ENCODE assay signal across 12 cellular contexts in the genomic region with DNA sequence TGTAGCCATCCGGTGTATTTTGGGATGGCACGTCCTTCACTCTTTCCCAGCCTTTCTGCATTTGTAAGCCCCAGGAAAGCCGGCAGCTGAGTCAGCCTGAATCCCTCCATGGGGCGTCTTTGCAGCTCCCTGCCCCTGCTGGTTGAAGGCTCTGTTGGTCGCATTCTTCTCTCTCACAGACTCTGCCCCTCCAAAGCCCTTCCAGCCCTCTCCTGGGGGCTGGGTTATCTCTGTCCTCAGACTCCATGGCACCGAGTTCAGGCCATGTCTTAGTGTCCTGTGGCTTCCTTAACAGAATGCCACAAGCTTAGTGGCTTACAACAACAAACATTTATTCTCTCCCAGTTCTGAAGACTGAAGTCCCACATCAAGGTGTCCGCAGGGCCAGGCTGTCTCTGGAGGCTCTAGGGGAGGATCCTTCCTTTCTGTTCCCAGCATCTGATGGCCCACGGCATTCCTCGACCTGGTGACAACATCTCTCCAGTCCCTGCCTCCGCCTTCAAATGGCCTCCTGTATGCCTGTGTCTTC.
DNase-seq lines count a peak whose midpoint lies in the region; ATAC-seq and TF ChIP-seq lines count a peak whose summit lies in the region.
"Had no signal": no experiment of that assay in that cellular context is flagged by ENCODE, and none has a peak within 500 bp of the region (broad histone marks: within the 10 kb centered on the region; RNA-seq: fewer than 3 reads in every experiment).

No MANE protein-coding gene starts in this region.

- H3K4me3 ChIP-seq in AG04450 (ENCODE audit: low read depth, low read length) = no peak overlapping the region
- H3K4me3 ChIP-seq in HUES48 (ENCODE audit: low read depth, low read length) = peak overlapping the region; percentile 51
- no peak overlapping the region for H3K4me3 ChIP-seq in astrocyte of the cerebellum (ENCODE audit: low read depth, low read length)
- H3K4me3 ChIP-seq: ovary had no signal

- H3K4me1 ChIP-seq in HUES48 (ENCODE audit: control insufficient read depth, insufficient read depth, low read length) = peaks cover 58% of the 10 kb centered on the region

- peak overlapping the region; percentile 52 for H3K9ac ChIP-seq in HUES48 (ENCODE audit: low read depth, low read length)

- H3K27ac ChIP-seq in AG04450 (ENCODE audit: low read depth, low read length) (no peak overlapping the region), HUES48 (ENCODE audit: low read depth, low read length) (peak overlapping the region; percentile 99)
- H3K27ac ChIP-seq: ovary had no signal

- TF ChIP-seq CTCF in AG04450 (IDR thresholded peaks at IDR 0.05; ENCODE audit: low read depth, low read length) = peak; percentile 37
- TF ChIP-seq CTCF in astrocyte of the cerebellum (IDR thresholded peaks at IDR 0.05; ENCODE audit: low read depth, low read length, missing control alignments) = peak; percentile 29

- no peaks in the 10 kb centered on the region for H3K9me3 ChIP-seq in AG04450 (ENCODE audit: control insufficient read depth, insufficient read depth, low read length)
- H3K9me3 ChIP-seq in HUES48 (ENCODE audit: control insufficient read depth, insufficient read depth, low read length) = no peaks in the 10 kb centered on the region
- H3K9me3 ChIP-seq: ovary had no signal

- CTCF ChIA-PET in AG04450 (lab: Charles Lee) = interaction anchor here (1.1 to 2.8 kb wide), 5 partner anchors 9 to 65 kb away, joined by 3 to 12 read pairs (median 5); no protein-coding TSS in a partner anchor

- POLR2A ChIA-PET in AG04450 (lab: Yijun Ruan, JAX) = interaction anchor here (0.6 kb wide), 1 partner anchor 18 kb away, joined by 6 read pairs; no protein-coding TSS in a partner anchor

- no peaks in the 10 kb centered on the region for H3K36me3 ChIP-seq in HUES48 (ENCODE audit: control insufficient read depth, insufficient read depth, low read length)
- H3K36me3 ChIP-seq: ovary had no signal

- DNase-seq in AG04450 (ENCODE audit: low read depth, low spot score) = no peak
- DNase-seq in astrocyte of the cerebellum (ENCODE audit: low read depth) = no peak
- DNase-seq in islet precursor cell = peak; percentile 92
- DNase-seq in DMS153 (lab: John Stamatoyannopoulos, UW) = no peak
- DNase-seq in GOT3 (lab: John Stamatoyannopoulos, UW) = no peak
- DNase-seq: anterior cingulate cortex, NCI-H526, ovary had no signal

- in situ Hi-C loops in astrocyte of the cerebellum (cut with HindIII; ENCODE audit: low sequenced_read_pairs) = loop anchor here (25.0 kb wide), 1 partner anchor 1305 kb away; no protein-coding TSS in a partner anchor

- ATAC-seq in HG02571 (IDR thresholded peaks at IDR 0.05; ENCODE audit: unreplicated experiment) (no peak), HG02885 (IDR thresholded peaks at IDR 0.05; ENCODE audit: poor library complexity, unreplicated experiment) (no peak)
- ATAC-seq: HepG2 had no signal

- H3K27me3 ChIP-seq in AG04450 (ENCODE audit: control insufficient read depth, insufficient read depth, low read length) = no peaks in the 10 kb centered on the region
- H3K27me3 ChIP-seq in HUES48 (ENCODE audit: control insufficient read depth, insufficient read depth, low read length) = no peaks in the 10 kb centered on the region
- H3K27me3 ChIP-seq: ovary had no signal
